22 cellular contexts compared by ENCODE assay signal in the genomic region with DNA sequence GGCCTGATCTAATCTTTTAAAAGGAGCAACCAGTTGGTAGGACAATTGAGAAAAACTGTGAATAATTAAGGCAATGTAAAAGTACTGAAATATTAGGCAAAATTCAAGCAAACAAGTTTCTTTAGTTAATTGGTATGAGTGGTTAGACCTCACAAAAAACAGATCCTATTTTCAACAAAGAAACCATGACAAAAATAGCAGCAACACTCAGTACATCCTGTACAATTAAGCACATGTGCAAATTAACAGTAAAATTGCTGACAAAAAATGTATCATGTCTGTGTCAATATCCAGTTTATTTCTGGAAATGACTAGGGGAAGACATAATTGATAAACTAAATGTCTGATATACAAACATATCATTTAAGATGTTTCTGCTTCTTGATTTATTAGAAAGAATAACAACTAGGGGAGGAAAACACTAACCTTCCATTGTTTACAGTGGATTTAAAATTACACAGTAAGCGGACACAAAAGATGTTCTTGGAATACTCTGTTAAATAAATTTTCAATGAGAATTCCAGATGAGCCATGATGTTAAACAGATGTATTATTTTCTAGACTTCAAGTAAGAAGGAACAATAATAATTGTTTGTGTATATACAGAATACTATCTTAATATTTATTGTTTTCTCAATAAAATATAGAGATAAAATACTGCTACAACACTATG.
"Had no signal": no experiment of that assay in that cellular context is flagged by ENCODE, and none has a peak within 500 bp of the region (broad histone marks: within the 10 kb centered on the region; RNA-seq: fewer than 3 reads in every experiment).

No MANE protein-coding gene starts in this region.

- H3K27me3 ChIP-seq: brain microvascular endothelial cell, hepatocyte, SJCRH30, upper lobe of right lung had no signal

- H3K9me3 ChIP-seq: psoas muscle, SJCRH30, upper lobe of right lung had no signal

- ATAC-seq: activated CD8-positive, alpha-beta T cell treated with anti-CD3 and anti-CD28 coated beads, Interleukin-2, amount 10 ng/mL, durations not matched to agents 7 days and 5 days; activated T-cell treated with anti-CD3 and anti-CD28 coated beads, Interleukin-2, amount 50 U/mL, for 72 hours; natural killer cell treated with Interleukin-12 subunit alpha and Interleukin-12 subunit beta and Interleukin-15 and Interleukin-18, amount 100 ng/mL, for 72 hours; psoas muscle; stimulated activated naive CD8-positive, alpha-beta T cell treated with anti-CD3 and anti-CD28 coated beads, Interleukin-15, Interleukin-2, amounts not matched to agents 100 U/mL and 50 U/mL, for 24 hours; upper lobe of right lung had no signal

- H3K27ac ChIP-seq: brain microvascular endothelial cell, hepatocyte, psoas muscle, SJCRH30, upper lobe of right lung had no signal

- DNase-seq: activated CD4-positive, alpha-beta T cell treated with anti-CD3 and anti-CD28 coated beads, Interleukin-2, amount 10 ng/mL, durations not matched to agents 24 days and 14 days; activated CD4-positive, CD25-positive, alpha-beta regulatory T cell; activated CD8-positive, alpha-beta memory T cell treated with anti-CD3 and anti-CD28 coated beads, Interleukin-2, amount 50 U/mL, for 4 hours; activated CD8-positive, alpha-beta T cell treated with anti-CD3 and anti-CD28 coated beads, Interleukin-2, amount 10 ng/mL, durations not matched to agents 7 days and 5 days; activated gamma-delta T cell; activated naive CD8-positive, alpha-beta T cell treated with anti-CD3 and anti-CD28 coated beads for 36 hours; activated T-cell treated with anti-CD3 and anti-CD28 coated beads, Interleukin-2, amount 50 U/mL, for 72 hours; anterior cingulate cortex; brain microvascular endothelial cell; cortex of kidney; effector CD4-positive, alpha-beta T cell; nucleus accumbens; psoas muscle; SJCRH30; stimulated activated CD4-positive, alpha-beta T cell treated with anti-CD3 and anti-CD28 coated beads, Interleukin-15, amount 100 ng/mL, for 24 hours; stimulated activated CD4-positive, alpha-beta T cell treated with anti-CD3 and anti-CD28 coated beads, Interleukin-4, amount 100 ng/mL, for 4 hours; stimulated activated naive CD8-positive, alpha-beta T cell treated with anti-CD3 and anti-CD28 coated beads, Interleukin-15, Interleukin-2, amounts not matched to agents 100 U/mL and 50 U/mL, for 24 hours; SW 1271; upper lobe of right lung had no signal

- H3K9me3 Mint-ChIP-seq: activated CD4-positive, alpha-beta T cell treated with anti-CD3 and anti-CD28 coated beads, Interleukin-2, amount 10 ng/mL, durations not matched to agents 24 days and 14 days; activated naive CD8-positive, alpha-beta T cell treated with anti-CD3 and anti-CD28 coated beads for 36 hours; T-helper 2 cell treated with Interferon-gamma antibody and Interleukin-4, amounts not matched to agents 5 μg/mL and 100 μg/mL, for 36 hours had no signal

- H3K27ac Mint-ChIP-seq: activated CD4-positive, alpha-beta T cell treated with anti-CD3 and anti-CD28 coated beads, Interleukin-2, amount 10 ng/mL, durations not matched to agents 24 days and 14 days; activated CD8-positive, alpha-beta T cell treated with anti-CD3 and anti-CD28 coated beads, Interleukin-2, amount 10 ng/mL, durations not matched to agents 7 days and 5 days; activated naive CD8-positive, alpha-beta T cell treated with anti-CD3 and anti-CD28 coated beads for 36 hours; activated T-cell treated with anti-CD3 and anti-CD28 coated beads, Interleukin-2, amount 50 U/mL, for 72 hours; natural killer cell treated with Interleukin-12 subunit alpha and Interleukin-12 subunit beta and Interleukin-15 and Interleukin-18, amount 100 ng/mL, for 72 hours; T-helper 2 cell treated with Interferon-gamma antibody and Interleukin-4, amounts not matched to agents 5 μg/mL and 100 μg/mL, for 36 hours had no signal

- H3K4me3 ChIP-seq: hepatocyte, psoas muscle, SJCRH30, upper lobe of right lung had no signal

- H3K36me3 Mint-ChIP-seq: activated naive CD8-positive, alpha-beta T cell treated with anti-CD3 and anti-CD28 coated beads for 36 hours; natural killer cell treated with Interleukin-12 subunit alpha and Interleukin-12 subunit beta and Interleukin-15 and Interleukin-18, amount 100 ng/mL, for 72 hours had no signal

- H3K4me1 Mint-ChIP-seq: activated CD4-positive, alpha-beta T cell treated with anti-CD3 and anti-CD28 coated beads, Interleukin-2, amount 10 ng/mL, durations not matched to agents 24 days and 14 days; activated naive CD8-positive, alpha-beta T cell treated with anti-CD3 and anti-CD28 coated beads for 36 hours had no signal

- H3K27me3 Mint-ChIP-seq: activated naive CD8-positive, alpha-beta T cell treated with anti-CD3 and anti-CD28 coated beads for 36 hours; natural killer cell treated with Interleukin-12 subunit alpha and Interleukin-12 subunit beta and Interleukin-15 and Interleukin-18, amount 100 ng/mL, for 72 hours had no signal

- H3K4me3 Mint-ChIP-seq: activated CD4-positive, alpha-beta T cell treated with anti-CD3 and anti-CD28 coated beads, Interleukin-2, amount 10 ng/mL, durations not matched to agents 24 days and 14 days; activated CD8-positive, alpha-beta T cell treated with anti-CD3 and anti-CD28 coated beads, Interleukin-2, amount 10 ng/mL, durations not matched to agents 7 days and 5 days; activated naive CD8-positive, alpha-beta T cell treated with anti-CD3 and anti-CD28 coated beads for 36 hours; activated T-cell treated with anti-CD3 and anti-CD28 coated beads, Interleukin-2, amount 50 U/mL, for 72 hours; natural killer cell treated with Interleukin-12 subunit alpha and Interleukin-12 subunit beta and Interleukin-15 and Interleukin-18, amount 100 ng/mL, for 72 hours; T-helper 2 cell treated with Interferon-gamma antibody and Interleukin-4, amounts not matched to agents 5 μg/mL and 100 μg/mL, for 36 hours had no signal

- H3K4me1 ChIP-seq: SJCRH30 had no signal

- H3K36me3 ChIP-seq: brain microvascular endothelial cell, SJCRH30, upper lobe of right lung had no signal
